In genomic region chr13:111595276-111595675, GRCh38 we compare ENCODE assay signal across 39 cellular contexts.
"Had no signal": no experiment of that assay in that cellular context is flagged by ENCODE, and none has a peak within 500 bp of the region (broad histone marks: within the 10 kb centered on the region; RNA-seq: fewer than 3 reads in every experiment).

No MANE protein-coding gene starts in this region.

- DNase-seq: activated effector memory CD4-positive, alpha-beta T cell treated with anti-CD3 and anti-CD28 coated beads, Interleukin-2, amount 50 U/mL, for 16 hours; activated effector memory CD4-positive, alpha-beta T cell treated with Interleukin-2 at 50 U/mL for 16 hours; activated gamma-delta T cell; activated gamma-delta T cell treated with Interleukin-2 at 50 U/mL for 16 hours; activated naive CD4-positive, alpha-beta T cell; activated naive CD4-positive, alpha-beta T cell treated with anti-CD3 and anti-CD28 coated beads for 36 hours; activated naive CD4-positive, alpha-beta T cell treated with anti-CD3 and anti-CD28 coated beads, Interleukin-2, amount 10 ng/mL, durations not matched to agents 7 days and 5 days; activated naive CD4-positive, alpha-beta T cell treated with anti-CD3 and anti-CD28 coated beads, Interleukin-2, amount 50 U/mL, for 16 hours; activated naive CD4-positive, alpha-beta T cell treated with Interleukin-2 at 50 U/mL for 16 hours; activated naive CD8-positive, alpha-beta T cell treated with anti-CD3 and anti-CD28 coated beads for 36 hours; activated naive CD8-positive, alpha-beta T cell treated with anti-CD3 and anti-CD28 coated beads, Interleukin-2, amount 10 ng/mL, durations not matched to agents 7 days and 5 days; activated naive CD8-positive, alpha-beta T cell treated with anti-CD3 and anti-CD28 coated beads, Interleukin-2, amount 50 U/mL, for 24 hours; activated T-cell treated with anti-CD3 and anti-CD28 coated beads for 4 hours; activated T-cell treated with anti-CD3 and anti-CD28 coated beads, Interleukin-2, amount 50 U/mL, for 1 hour; activated T-cell treated with anti-CD3 and anti-CD28 coated beads, Interleukin-2, amount 50 U/mL, for 4 hours; activated T-cell treated with anti-CD3 and anti-CD28 coated beads, Interleukin-2, amount 50 U/mL, for 48 hours; activated T-cell treated with anti-CD3 and anti-CD28 coated beads, Interleukin-2, amount 50 U/mL, for 72 hours; adrenal gland; amniotic stem cell; amygdala; anterior cingulate cortex; aorta; body of pancreas; brain microvascular endothelial cell; caudate nucleus; central memory CD4-positive, alpha-beta T cell; cerebellar nuclear complex had no signal

- H3K36me3 Mint-ChIP-seq: activated naive CD4-positive, alpha-beta T cell treated with anti-CD3 and anti-CD28 coated beads, Interleukin-2, amount 10 ng/mL, durations not matched to agents 7 days and 5 days; activated naive CD4-positive, alpha-beta T cell treated with anti-CD3 and anti-CD28 coated beads, Interleukin-2, amount 50 U/mL, for 24 hours; activated naive CD4-positive, alpha-beta T cell treated with anti-CD3 and anti-CD28 coated beads, Interleukin-2, amount 50 U/mL, for 72 hours; activated naive CD8-positive, alpha-beta T cell; activated naive CD8-positive, alpha-beta T cell treated with anti-CD3 and anti-CD28 coated beads, Interleukin-2, amount 10 ng/mL, durations not matched to agents 7 days and 5 days; brain had no signal

- ATAC-seq: activated naive CD4-positive, alpha-beta T cell treated with anti-CD3 and anti-CD28 coated beads, Interleukin-2, amount 50 U/mL, for 72 hours; activated T-cell treated with anti-CD3 and anti-CD28 coated beads, Interleukin-2, amount 50 U/mL, for 4 hours; activated T-cell treated with anti-CD3 and anti-CD28 coated beads, Interleukin-2, amount 50 U/mL, for 72 hours; activated T-helper 17 cell treated with anti-CD3 and anti-CD28 coated beads, Interleukin-2, amount 50 U/mL, for 72 hours; body of pancreas had no signal

- H3K9me3 ChIP-seq: adrenal gland, ascending aorta, body of pancreas, breast epithelium had no signal

- H3K27ac Mint-ChIP-seq: activated naive CD4-positive, alpha-beta T cell treated with anti-CD3 and anti-CD28 coated beads for 36 hours; activated naive CD4-positive, alpha-beta T cell treated with anti-CD3 and anti-CD28 coated beads, Interleukin-2, amount 10 ng/mL, durations not matched to agents 7 days and 5 days; activated naive CD4-positive, alpha-beta T cell treated with anti-CD3 and anti-CD28 coated beads, Interleukin-2, amount 50 U/mL, for 24 hours; activated naive CD4-positive, alpha-beta T cell treated with anti-CD3 and anti-CD28 coated beads, Interleukin-2, amount 50 U/mL, for 72 hours; activated naive CD8-positive, alpha-beta T cell; activated naive CD8-positive, alpha-beta T cell treated with anti-CD3 and anti-CD28 coated beads for 36 hours; activated naive CD8-positive, alpha-beta T cell treated with anti-CD3 and anti-CD28 coated beads, Interleukin-2, amount 10 ng/mL, durations not matched to agents 7 days and 5 days; activated naive CD8-positive, alpha-beta T cell treated with anti-CD3 and anti-CD28 coated beads, Interleukin-2, amount 50 U/mL, for 24 hours; activated T-cell treated with anti-CD3 and anti-CD28 coated beads, Interleukin-2, amount 50 U/mL, for 72 hours; activated T-helper 1 cell treated with anti-CD3 and anti-CD28 coated beads, Interleukin-12 subunit alpha, Interleukin-12 subunit beta, Interleukin-2, Interleukin-4 antibody, amounts not matched to agents 30 ng/mL and 10 ng/mL and 1 ng/mL, durations not matched to agents 14 hours and 24 hours and 36 hours; activated T-helper 17 cell treated with anti-CD3 and anti-CD28 coated beads, Interleukin-2, amount 50 U/mL, for 72 hours; activated T-helper 2 cell treated with anti-CD3 and anti-CD28 coated beads, Interferon-gamma antibody, Interleukin-2, Interleukin-4, amounts not matched to agents 10 μg/mL and 5 μg/mL and 100 μg/mL, durations not matched to agents 14 hours and 24 hours and 36 hours had no signal

- H3K27me3 Mint-ChIP-seq: activated naive CD4-positive, alpha-beta T cell treated with anti-CD3 and anti-CD28 coated beads, Interleukin-2, amount 10 ng/mL, durations not matched to agents 7 days and 5 days; activated naive CD4-positive, alpha-beta T cell treated with anti-CD3 and anti-CD28 coated beads, Interleukin-2, amount 50 U/mL, for 24 hours; activated naive CD8-positive, alpha-beta T cell; activated naive CD8-positive, alpha-beta T cell treated with anti-CD3 and anti-CD28 coated beads for 36 hours; activated naive CD8-positive, alpha-beta T cell treated with anti-CD3 and anti-CD28 coated beads, Interleukin-2, amount 10 ng/mL, durations not matched to agents 7 days and 5 days; activated naive CD8-positive, alpha-beta T cell treated with anti-CD3 and anti-CD28 coated beads, Interleukin-2, amount 50 U/mL, for 24 hours had no signal

- H3K4me3 Mint-ChIP-seq: activated naive CD4-positive, alpha-beta T cell treated with anti-CD3 and anti-CD28 coated beads for 36 hours; activated naive CD4-positive, alpha-beta T cell treated with anti-CD3 and anti-CD28 coated beads, Interleukin-2, amount 10 ng/mL, durations not matched to agents 7 days and 5 days; activated naive CD4-positive, alpha-beta T cell treated with anti-CD3 and anti-CD28 coated beads, Interleukin-2, amount 50 U/mL, for 24 hours; activated naive CD8-positive, alpha-beta T cell; activated naive CD8-positive, alpha-beta T cell treated with anti-CD3 and anti-CD28 coated beads for 36 hours; activated naive CD8-positive, alpha-beta T cell treated with anti-CD3 and anti-CD28 coated beads, Interleukin-2, amount 10 ng/mL, durations not matched to agents 7 days and 5 days; activated naive CD8-positive, alpha-beta T cell treated with anti-CD3 and anti-CD28 coated beads, Interleukin-2, amount 50 U/mL, for 24 hours; activated T-cell treated with anti-CD3 and anti-CD28 coated beads, Interleukin-2, amount 50 U/mL, for 4 hours; activated T-cell treated with anti-CD3 and anti-CD28 coated beads, Interleukin-2, amount 50 U/mL, for 72 hours; activated T-helper 1 cell treated with anti-CD3 and anti-CD28 coated beads, Interleukin-12 subunit alpha, Interleukin-12 subunit beta, Interleukin-2, Interleukin-4 antibody, amounts not matched to agents 30 ng/mL and 10 ng/mL and 1 ng/mL, durations not matched to agents 14 hours and 24 hours and 36 hours; activated T-helper 17 cell treated with anti-CD3 and anti-CD28 coated beads, Interleukin-2, amount 50 U/mL, for 72 hours; brain; central memory CD8-positive, alpha-beta T cell had no signal

- H3K4me3 ChIP-seq: adrenal gland, ascending aorta, body of pancreas, breast epithelium, cardiac muscle cell had no signal

- H3K27ac ChIP-seq: adrenal gland, ascending aorta, body of pancreas, brain microvascular endothelial cell, breast epithelium, cardiac muscle cell had no signal

- H3K9me3 Mint-ChIP-seq: activated naive CD4-positive, alpha-beta T cell treated with anti-CD3 and anti-CD28 coated beads for 36 hours; activated naive CD4-positive, alpha-beta T cell treated with anti-CD3 and anti-CD28 coated beads, Interleukin-2, amount 50 U/mL, for 24 hours; activated naive CD8-positive, alpha-beta T cell treated with anti-CD3 and anti-CD28 coated beads, Interleukin-2, amount 10 ng/mL, durations not matched to agents 7 days and 5 days; activated T-cell treated with anti-CD3 and anti-CD28 coated beads, Interleukin-2, amount 50 U/mL, for 4 hours; activated T-helper 17 cell treated with anti-CD3 and anti-CD28 coated beads, Interleukin-2, amount 50 U/mL, for 72 hours had no signal

- H3K4me1 Mint-ChIP-seq: activated naive CD4-positive, alpha-beta T cell treated with anti-CD3 and anti-CD28 coated beads, Interleukin-2, amount 10 ng/mL, durations not matched to agents 7 days and 5 days; activated naive CD4-positive, alpha-beta T cell treated with anti-CD3 and anti-CD28 coated beads, Interleukin-2, amount 50 U/mL, for 24 hours; activated naive CD8-positive, alpha-beta T cell treated with anti-CD3 and anti-CD28 coated beads for 36 hours; activated naive CD8-positive, alpha-beta T cell treated with anti-CD3 and anti-CD28 coated beads, Interleukin-2, amount 10 ng/mL, durations not matched to agents 7 days and 5 days; activated naive CD8-positive, alpha-beta T cell treated with anti-CD3 and anti-CD28 coated beads, Interleukin-2, amount 50 U/mL, for 24 hours; central memory CD8-positive, alpha-beta T cell had no signal

- H3K27me3 ChIP-seq: ascending aorta, body of pancreas, brain microvascular endothelial cell, cardiac muscle cell had no signal

- FAIRE-seq: astrocyte had no signal

- H3K36me3 ChIP-seq: adrenal gland, ascending aorta, brain microvascular endothelial cell, breast epithelium, cardiac muscle cell had no signal

- H3K4me1 ChIP-seq: adrenal gland, ascending aorta, body of pancreas, breast epithelium had no signal
